In genomic region chr2:237673130-237673921, GRCh38 we compare ENCODE assay signal across 1 cellular context.
A peak's percentile ranks its signal among the peaks of the same experiment; 100 is the strongest.
TF ChIP-seq lines count a peak whose summit lies in the region.

No MANE protein-coding gene starts in this region.

TF ChIP-seq in HepG2, 621 proteins besides CTCF, POLR2A, EP300 and RAD21 (continued from another document and continues in another):
- no peak for TF ChIP-seq SATB2 (CRISPR knock-in tag; IDR thresholded peaks at IDR 0.05)
- TF ChIP-seq ZBTB34 (CRISPR knock-in tag; IDR thresholded peaks at IDR 0.05): no peak
- TF ChIP-seq PHF8 (CRISPR knock-in tag; IDR thresholded peaks at IDR 0.05): no peak
- no peak for TF ChIP-seq PAF1 (CRISPR knock-in tag; IDR thresholded peaks at IDR 0.05)
- no peak for TF ChIP-seq EED (CRISPR knock-in tag; IDR thresholded peaks at IDR 0.05)
- TF ChIP-seq HOMEZ (CRISPR knock-in tag; IDR thresholded peaks at IDR 0.05; ENCODE audit: low read depth): no peak
- TF ChIP-seq MYPOP (CRISPR knock-in tag; IDR thresholded peaks at IDR 0.05): no peak
- TF ChIP-seq REXO4 (CRISPR knock-in tag; IDR thresholded peaks at IDR 0.05; ENCODE audit: borderline replicate concordance): no peak
- TF ChIP-seq KLF6 (CRISPR knock-in tag; IDR thresholded peaks at IDR 0.05): no peak
- no peak for TF ChIP-seq ZNF720 (CRISPR knock-in tag; IDR thresholded peaks at IDR 0.05)
- TF ChIP-seq CSRNP2 (CRISPR knock-in tag; conservative IDR thresholded peaks at IDR 0.05; ENCODE audit: low read depth): no peak
- no peak for TF ChIP-seq ZNF800 (CRISPR knock-in tag; IDR thresholded peaks at IDR 0.05)
- no peak for TF ChIP-seq ZNF10 (CRISPR knock-in tag; IDR thresholded peaks at IDR 0.05; ENCODE audit: borderline replicate concordance, low read depth)
- TF ChIP-seq PRMT3 (CRISPR knock-in tag; IDR thresholded peaks at IDR 0.05; ENCODE audit: borderline replicate concordance, low read depth): no peak
- TF ChIP-seq TFE3 (CRISPR knock-in tag; IDR thresholded peaks at IDR 0.05): no peak
- no peak for TF ChIP-seq SUZ12 (IDR thresholded peaks at IDR 0.05; ENCODE audit: low read depth, low read length)
- no peak for TF ChIP-seq PAWR (CRISPR knock-in tag; IDR thresholded peaks at IDR 0.05; ENCODE audit: borderline replicate concordance)
- TF ChIP-seq ZNF362 (CRISPR knock-in tag; IDR thresholded peaks at IDR 0.05; ENCODE audit: borderline replicate concordance): peak; percentile 87
- TF ChIP-seq AFF4 (CRISPR knock-in tag; IDR thresholded peaks at IDR 0.05): no peak
- peak; percentile 81; the same call in 1 of the 2 replicates for TF ChIP-seq ZNF710 (CRISPR knock-in tag; IDR thresholded peaks at IDR 0.05; ENCODE audit: borderline replicate concordance)
- no peak for TF ChIP-seq JUND (CRISPR knock-in tag; IDR thresholded peaks at IDR 0.05)
- 0 out of 2 replicates have a peak, but pooled peaks have one; percentile 48 for TF ChIP-seq ZBTB33 (CRISPR knock-in tag; IDR thresholded peaks at IDR 0.05)
- TF ChIP-seq REST (IDR thresholded peaks at IDR 0.05; ENCODE audit: borderline replicate concordance in 1 of 2, low read depth in 1 of 2, low read length in 2 of 2): no peak
- peak; percentile 54; the same call in 1 of the 2 replicates for TF ChIP-seq ZNF337 (CRISPR knock-in tag; IDR thresholded peaks at IDR 0.05; ENCODE audit: borderline replicate concordance, low read depth)
- TF ChIP-seq ZNF30 (CRISPR knock-in tag; IDR thresholded peaks at IDR 0.05): no peak
- TF ChIP-seq ZNF629 (CRISPR knock-in tag; conservative IDR thresholded peaks at IDR 0.05): no peak
- TF ChIP-seq GATA4 (IDR thresholded peaks at IDR 0.05; ENCODE audit: borderline replicate concordance, low read depth): no peak
- TF ChIP-seq ZNF33B (CRISPR knock-in tag; IDR thresholded peaks at IDR 0.05): no peak
- no peak for TF ChIP-seq TBX3 (IDR thresholded peaks at IDR 0.05; ENCODE audit: borderline replicate concordance)
- TF ChIP-seq ZNF34 (CRISPR knock-in tag; IDR thresholded peaks at IDR 0.05; ENCODE audit: borderline replicate concordance): no peak
- TF ChIP-seq POGZ (CRISPR knock-in tag; IDR thresholded peaks at IDR 0.05): no peak
